ENCODE assay signal across 8 cellular contexts in the genomic region with DNA sequence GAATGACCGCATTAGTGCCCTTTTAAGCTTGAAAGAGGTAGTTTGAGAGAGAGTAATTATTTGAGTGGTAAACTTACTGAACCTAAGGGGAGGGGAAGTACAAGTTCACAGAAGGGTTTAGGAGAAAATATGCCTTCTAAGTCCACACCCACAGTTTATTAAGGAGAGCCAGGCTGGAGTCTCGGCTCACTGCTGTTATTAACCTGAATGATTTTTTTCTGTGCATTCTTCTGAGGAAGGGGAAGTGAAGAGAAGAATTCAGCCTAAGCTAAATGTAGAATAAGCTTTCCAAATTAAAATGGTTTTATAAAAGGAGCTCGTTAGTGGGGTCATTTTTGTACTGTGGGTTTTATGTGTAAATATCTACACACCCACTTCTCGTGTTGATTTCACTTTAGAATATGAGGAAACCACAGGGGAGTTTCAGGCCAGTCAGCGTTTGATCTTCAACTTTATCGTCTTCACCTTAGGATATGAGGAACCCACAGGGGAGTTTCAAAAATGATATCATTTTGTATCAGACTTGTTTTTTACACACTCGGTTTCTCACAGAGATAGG.
DNase-seq lines count a peak whose midpoint lies in the region; ATAC-seq and TF ChIP-seq lines count a peak whose summit lies in the region.

No MANE protein-coding gene starts in this region.

- DNase-seq in SIG-M5 treated with dmso at 0.1 percent for 504 hours (lab: John Stamatoyannopoulos, UW; ENCODE audit: unreplicated experiment) (peak; percentile 69), SIG-M5 (lab: John Stamatoyannopoulos, UW) (no peak), WERI-Rb-1 (no peak)
- peak; percentile 38 to 47 (median 40) for DNase-seq in effector memory CD4-positive, alpha-beta T cell

- H2AFZ ChIP-seq in neuron (ENCODE audit: low read depth, low read length): peak overlapping the region; percentile 27

- peak overlapping the region; percentile 83 for H3K27ac ChIP-seq in WERI-Rb-1
- peak overlapping the region; percentile 99 for H3K27ac ChIP-seq in effector memory CD4-positive, alpha-beta T cell (ENCODE audit: insufficient read depth, low read length, poor library complexity, severe bottlenecking)

- H3K27me3 ChIP-seq in WERI-Rb-1 (ENCODE audit: insufficient read depth, low read depth, severe bottlenecking) (no peaks in the 10 kb centered on the region), neuron (ENCODE audit: insufficient read depth, low read length) (no peaks in the 10 kb centered on the region)
- H3K27me3 ChIP-seq in effector memory CD4-positive, alpha-beta T cell (replicated peaks; ENCODE audit: control insufficient read depth, insufficient read depth, low read length, poor library complexity, severe bottlenecking): no peaks in the 10 kb centered on the region

- no peak for ATAC-seq in HG03139 (IDR thresholded peaks at IDR 0.05; ENCODE audit: unreplicated experiment)
- no peak for ATAC-seq in GM19035 (IDR thresholded peaks at IDR 0.05; ENCODE audit: unreplicated experiment)
- ATAC-seq in GM19397 (IDR thresholded peaks at IDR 0.05; ENCODE audit: unreplicated experiment): no peak

- H3K4me3 ChIP-seq in WERI-Rb-1 (ENCODE audit: low read depth, low read length) (peak overlapping the region; percentile 77), neuron (ENCODE audit: low read length) (peak overlapping the region; percentile 59)
- peak overlapping the region; percentile 81 for H3K4me3 ChIP-seq in effector memory CD4-positive, alpha-beta T cell (ENCODE audit: insufficient read depth, low read depth, low read length, poor library complexity, severe bottlenecking)

- peaks cover 11% of the 10 kb centered on the region for H3K4me1 ChIP-seq in effector memory CD4-positive, alpha-beta T cell (ENCODE audit: control insufficient read depth, insufficient read depth, low read length, poor library complexity, severe bottlenecking)
- H3K4me1 ChIP-seq in neuron (ENCODE audit: insufficient read depth, low read length): peaks cover 12% of the 10 kb centered on the region

- no peak for TF ChIP-seq CTCF in WERI-Rb-1 (IDR thresholded peaks at IDR 0.05; ENCODE audit: low read depth, low read length)

- no peaks in the 10 kb centered on the region for H3K9me3 ChIP-seq in WERI-Rb-1 (ENCODE audit: severe bottlenecking)
- H3K9me3 ChIP-seq in effector memory CD4-positive, alpha-beta T cell (ENCODE audit: control insufficient read depth, low read length): no peaks in the 10 kb centered on the region
- H3K9me3 ChIP-seq in neuron (ENCODE audit: low read length): no peaks in the 10 kb centered on the region

- H3K36me3 ChIP-seq in WERI-Rb-1 (peaks cover 16% of the 10 kb centered on the region), neuron (ENCODE audit: insufficient read depth, low read length) (peaks cover 19% of the 10 kb centered on the region)
- H3K36me3 ChIP-seq in effector memory CD4-positive, alpha-beta T cell (ENCODE audit: control insufficient read depth, insufficient read depth, low read length): peaks cover 24% of the 10 kb centered on the region

Comparison
In these comparisons a context has a peak if more than half of its experiments do, and no peak if none do; other contexts are left out.
1. DNase-seq: peak in SIG-M5 treated with dmso at 0.1 percent for 504 hours (single experiment) and effector memory CD4-positive, alpha-beta T cell (3 of 3); none in SIG-M5 (single experiment) and WERI-Rb-1 (single experiment).
2. Peak in every context shown above with its lines, with median percentiles within 50 percentile points of each other: H3K4me3 ChIP-seq.